In the genomic region with DNA sequence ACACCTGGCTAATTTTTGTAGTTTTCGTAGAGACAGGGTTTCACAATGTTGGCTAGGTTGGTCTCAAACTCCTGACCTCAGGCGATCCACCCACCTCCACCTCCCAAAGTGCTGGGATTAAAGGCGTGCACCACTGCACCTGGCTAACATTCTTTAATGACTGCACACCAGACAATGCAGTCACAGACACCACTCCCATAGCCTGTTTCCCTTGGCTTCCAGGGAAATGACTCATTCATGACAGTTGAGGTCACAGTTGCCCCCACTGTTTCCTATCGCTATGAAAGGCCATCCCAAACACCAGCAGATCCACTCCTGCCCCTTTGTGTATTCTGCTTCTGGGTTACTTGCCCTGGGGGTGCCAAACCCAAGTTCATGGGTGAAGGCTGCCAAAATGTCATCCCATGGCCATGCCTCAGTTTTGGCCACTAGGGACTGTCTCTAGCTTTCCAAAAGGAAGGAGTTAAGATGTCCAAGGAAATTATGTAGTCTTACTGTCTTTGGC, we compare ENCODE assay signal across 9 cellular contexts. TPM values are rescaled to one million over a fixed set of nuclear protein-coding genes. Genes with fewer than 3 reads are reported as not detected.
A peak's percentile ranks its signal among the peaks of the same experiment; 100 is the strongest.
DNase-seq lines count a peak whose midpoint lies in the region; ATAC-seq and TF ChIP-seq lines count a peak whose summit lies in the region.
"Had no signal": no experiment of that assay in that cellular context is flagged by ENCODE, and none has a peak within 500 bp of the region (broad histone marks: within the 10 kb centered on the region; RNA-seq: fewer than 3 reads in every experiment).

No MANE protein-coding gene starts in this region.

- H3K9me3 ChIP-seq in GM23248 (ENCODE audit: low read depth) = no peaks in the 10 kb centered on the region
- H3K9me3 ChIP-seq in gastrocnemius medialis = no peaks in the 10 kb centered on the region

- H3K27ac Mint-ChIP-seq in endothelial cell (ENCODE audit: unreplicated experiment) = no peak overlapping the region

- H3K79me2 ChIP-seq in GM23248 (ENCODE audit: insufficient read depth) = peaks cover 6% of the 10 kb centered on the region

- H3K9ac ChIP-seq in GM23248 = no peak overlapping the region

- H3K4me3 ChIP-seq in GM23248 (no peak overlapping the region), gastrocnemius medialis (peak overlapping the region in 3 of 4 donors; percentile 35 to 81 (median 43))

- H3K4me2 ChIP-seq in GM23248 (ENCODE audit: unreplicated experiment) = no peak overlapping the region

- H3K27me3 Mint-ChIP-seq in endothelial cell (ENCODE audit: unreplicated experiment) = peaks cover 2% of the 10 kb centered on the region

- H3K9me3 Mint-ChIP-seq in endothelial cell (ENCODE audit: unreplicated experiment) = peaks cover 9% of the 10 kb centered on the region

- peaks cover 42% of the 10 kb centered on the region for H3F3A ChIP-seq in GM23248 (ENCODE audit: insufficient read depth)

- 39 to 50% methylated on average over 4 of the region's 4 CpGs for WGBS in GM23248 (ENCODE audit: low coverage in 1 of 2, low lambda C conversion rate in 2 of 2, missing lambda C conversion rate in 2 of 2), 2 experiments

- DNase-seq in GM23248 (peak; percentile 83), NCI-H460 (ENCODE audit: extremely low read depth, low read depth) (peak; percentile 70), endothelial cell (ENCODE audit: low spot score) (no peak), gastrocnemius medialis (peak in 1 of 2 donors; percentile 46), SK-N-DZ (ENCODE audit: low spot score) (no peak), GM19238 (ENCODE audit: insufficient read length, low spot score) (no peak), cortex of kidney (lab: John Stamatoyannopoulos, UW) (no peak)
- no peak for DNase-seq in central memory CD4-positive, alpha-beta T cell
- DNase-seq: stimulated activated CD4-positive, alpha-beta T cell treated with anti-CD3 and anti-CD28 coated beads, Interleukin-1b, Interleukin-23, amount 100 ng/mL, for 48 hours had no signal

- in situ Hi-C loops in GM23248 (cut with MboI) = no loop called here
- in situ Hi-C loops in gastrocnemius medialis (cut with MboI; ENCODE audit: low sequenced_read_pairs in 4 of 4) = loop anchor here in 2 of 4 donors (10.0 to 25.0 kb wide), 2 partner anchors 135 to 673 kb away; no protein-coding TSS in a partner anchor

- peaks cover 29% of the 10 kb centered on the region for H3K4me1 Mint-ChIP-seq in endothelial cell (ENCODE audit: unreplicated experiment)

- H3K27me3 ChIP-seq in GM23248 (replicated peaks; ENCODE audit: insufficient read depth) (no peaks in the 10 kb centered on the region), gastrocnemius medialis (no peaks in the 10 kb centered on the region)

- intact Hi-C loops in gastrocnemius medialis (cut with DNase I; ENCODE audit: low total_unique reads) = loop anchor here (1.0 to 10.0 kb wide), 5 partner anchors 10 to 1325 kb away; partner anchors contain the start of gene MPPE1

- TF ChIP-seq POLR2A in gastrocnemius medialis (IDR thresholded peaks at IDR 0.05) = peak; percentile 40 to 53

- H3K36me3 ChIP-seq in GM23248 (ENCODE audit: low read depth) (no peaks in the 10 kb centered on the region), gastrocnemius medialis (peaks cover 0 to 4% of the 10 kb centered on the region in 2 donors)

- H4K20me1 ChIP-seq in GM23248 (ENCODE audit: insufficient read depth) = no peaks in the 10 kb centered on the region

- TF ChIP-seq CTCF in endothelial cell (IDR thresholded peaks at IDR 0.05; ENCODE audit: unreplicated experiment) (no peak), gastrocnemius medialis (IDR thresholded peaks at IDR 0.05 in 4 of 5, conservative IDR thresholded peaks at IDR 0.05 in 1 of 5) (peak in 4 of 5 experiments; percentile 24 to 35 (median 33))

- 0 out of 2 replicates have a peak overlapping the region, but pooled peaks have one; percentile 3 for H2AFZ ChIP-seq in GM23248

- H3K27ac ChIP-seq in GM23248 = peak overlapping the region; percentile 40
- peak overlapping the region; percentile 90 to 99 (median 96) for H3K27ac ChIP-seq in gastrocnemius medialis

- ATAC-seq in gastrocnemius medialis = no peak

- peak overlapping the region; percentile 76 for H3K4me3 Mint-ChIP-seq in endothelial cell (ENCODE audit: unreplicated experiment)

- no peaks in the 10 kb centered on the region for H3K9me2 ChIP-seq in GM23248 (ENCODE audit: insufficient read depth)

- H3K36me3 Mint-ChIP-seq in endothelial cell (ENCODE audit: low read depth, unreplicated experiment) = peaks cover 11% of the 10 kb centered on the region

- peaks cover 26% of the 10 kb centered on the region for H3K4me1 ChIP-seq in GM23248 (ENCODE audit: insufficient read depth)
- peaks cover 31 to 43% of the 10 kb centered on the region in 2 donors for H3K4me1 ChIP-seq in gastrocnemius medialis

RNA-seq across cellular contexts. Expression of gene CHMP1B, which starts 8.7 kb away (rescaled TPM):
- 47.4 and 47.8 TPM in 2 replicates for total RNA-seq in GM23248 (2014; rRNA removed; shearing (Covaris generic))
- polyA plus RNA-seq in GM23248 (2016; fragmentation: Nextera tagmentation; extraction: Ambion mirVana) = 47.1 and 49.2 TPM in 2 replicates
- 129 and 136 TPM in 2 replicates for total RNA-seq in NCI-H460 (2014; rRNA removed; shearing (Covaris generic))
- 57.5 and 58.3 TPM in 2 replicates for polyA plus RNA-seq in NCI-H460 (2014; cell fraction: nucleus; rRNA removed)
- total RNA-seq in endothelial cell (ENCODE audit: unreplicated experiment) (38.5 TPM), gastrocnemius medialis (100 to 1,000 TPM; 347 to 634 (median 407) TPM)
- 47.5 and 47.8 TPM in 2 replicates for polyA plus RNA-seq in SK-N-DZ (2014; cell fraction: cytosol; rRNA removed)
- 21.3 and 23.5 TPM in 2 replicates for polyA plus RNA-seq in SK-N-DZ (2014; cell fraction: nucleus; rRNA removed)

RNA-seq across cellular contexts. Expression of gene MPPE1, which starts 48.2 kb away (rescaled TPM):
- total RNA-seq in GM23248 (2014; rRNA removed; shearing (Covaris generic)) = 25.6 and 34.8 TPM in 2 replicates
- polyA plus RNA-seq in GM23248 (2016; fragmentation: Nextera tagmentation; extraction: Ambion mirVana) = 39.7 and 47.2 TPM in 2 replicates
- total RNA-seq in NCI-H460 (2014; rRNA removed; shearing (Covaris generic)) = 17.7 and 18.7 TPM in 2 replicates
- polyA plus RNA-seq in NCI-H460 (2014; cell fraction: nucleus; rRNA removed) = 46.1 and 69.6 TPM in 2 replicates
- total RNA-seq in endothelial cell (ENCODE audit: unreplicated experiment) (32.8 TPM), gastrocnemius medialis (10 to 100 TPM; 11.0 to 33.6 (median 24.8) TPM)
- 15.1 and 16.8 TPM in 2 replicates for polyA plus RNA-seq in SK-N-DZ (2014; cell fraction: cytosol; rRNA removed)
- 39.0 and 48.1 TPM in 2 replicates for polyA plus RNA-seq in SK-N-DZ (2014; cell fraction: nucleus; rRNA removed)

Comparison
In these comparisons a context has a peak if more than half of its experiments do, and no peak if none do; other contexts are left out.
1. DNase-seq: peak in GM23248 (single experiment) and NCI-H460 (single experiment); none in endothelial cell (single experiment), SK-N-DZ (single experiment), GM19238 (single experiment), cortex of kidney (single experiment) and central memory CD4-positive, alpha-beta T cell (single experiment).